ENCODE assay signal across 24 cellular contexts in the genomic region with DNA sequence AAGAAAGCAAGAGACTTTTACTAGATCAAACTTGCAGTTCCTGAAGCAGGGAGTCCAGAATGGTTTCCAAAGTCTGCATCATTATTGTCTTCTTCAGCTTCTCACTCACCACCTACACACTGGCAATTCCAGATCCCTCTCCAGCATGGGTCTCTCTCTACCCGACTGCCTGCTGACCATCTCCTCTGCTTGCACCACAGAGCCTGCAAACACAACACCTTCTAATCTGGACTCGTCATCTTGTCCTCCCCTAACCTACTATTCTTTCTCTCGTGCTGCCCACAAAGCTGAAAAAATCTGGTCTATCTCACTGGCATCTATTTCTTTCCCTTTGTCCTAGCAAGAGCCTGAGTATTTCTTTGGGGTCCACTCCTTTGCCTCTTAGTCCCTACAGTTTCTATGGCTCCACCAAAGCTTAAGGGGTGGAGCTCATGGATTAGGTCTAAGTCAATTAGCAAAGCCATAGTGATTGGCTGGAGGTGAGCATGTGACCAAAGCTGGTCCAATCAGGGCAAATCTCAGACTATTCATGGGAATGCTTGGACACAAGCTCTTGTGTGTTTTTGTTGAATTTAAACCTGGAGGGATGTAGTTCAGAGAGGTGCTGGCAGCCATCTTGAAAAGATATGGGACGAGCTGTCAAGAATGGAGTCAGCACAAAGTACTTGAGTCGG.
"Had no signal": no experiment of that assay in that cellular context is flagged by ENCODE, and none has a peak within 500 bp of the region (broad histone marks: within the 10 kb centered on the region; RNA-seq: fewer than 3 reads in every experiment).

No MANE protein-coding gene starts in this region.

- DNase-seq: dorsolateral prefrontal cortex; effector CD4-positive, alpha-beta T cell; foreskin fibroblast; gastrocnemius medialis; kidney; left lung; mesenchymal stem cell; midbrain; naive thymus-derived CD4-positive, alpha-beta T cell; stimulated activated CD4-positive, alpha-beta T cell treated with anti-CD3 and anti-CD28 coated beads, Interleukin-12 subunit alpha, Interleukin-12 subunit beta, amount 100 ng/mL, for 4 hours; stimulated activated CD4-positive, alpha-beta T cell treated with anti-CD3 and anti-CD28 coated beads, Interleukin-1b, Interleukin-23, amount 100 ng/mL, for 48 hours; stimulated activated CD4-positive, alpha-beta T cell treated with anti-CD3 and anti-CD28 coated beads, Interleukin-4, amount 100 ng/mL, for 1 hour; stimulated activated CD8-positive, alpha-beta memory T cell treated with anti-CD3 and anti-CD28 coated beads, Interleukin-4, amount 100 ng/mL, for 48 hours; stimulated activated naive CD4-positive, alpha-beta T cell; stomach; tibial artery had no signal

- H3K4me1 ChIP-seq: neural progenitor cell, prostate gland had no signal

- H3K4me3 ChIP-seq: dorsolateral prefrontal cortex, gastrocnemius medialis, hepatocyte, left lung, neural progenitor cell, prostate gland, right atrium auricular region, smooth muscle cell, stomach, tibial artery had no signal

- H3K79me2 ChIP-seq: hepatocyte had no signal

- H3K9ac ChIP-seq: neural progenitor cell had no signal

- H3K36me3 ChIP-seq: gastrocnemius medialis, left lung, neural progenitor cell, prostate gland, right atrium auricular region, stomach, tibial artery had no signal

- FAIRE-seq: kidney had no signal

- H2AFZ ChIP-seq: hepatocyte, neural progenitor cell had no signal

- H3K27me3 ChIP-seq: dorsolateral prefrontal cortex, gastrocnemius medialis, hepatocyte, left lung, neural progenitor cell, right atrium auricular region, stomach, tibial artery had no signal

- H3K27ac ChIP-seq: dorsolateral prefrontal cortex, epithelial cell of prostate, gastrocnemius medialis, hepatocyte, left lung, neural progenitor cell, prostate gland, right atrium auricular region, stomach, tibial artery had no signal

- H3K9me3 ChIP-seq: gastrocnemius medialis, left lung, prostate gland, right atrium auricular region, stomach, tibial artery had no signal

- H3K4me2 ChIP-seq: hepatocyte, neural progenitor cell, smooth muscle cell had no signal

- ATAC-seq: esophagus mucosa; gastrocnemius medialis; left lung; naive thymus-derived CD4-positive, alpha-beta T cell; sciatic nerve had no signal
